Comparison of ENCODE assay signal across 8 cellular contexts in the genomic region with DNA sequence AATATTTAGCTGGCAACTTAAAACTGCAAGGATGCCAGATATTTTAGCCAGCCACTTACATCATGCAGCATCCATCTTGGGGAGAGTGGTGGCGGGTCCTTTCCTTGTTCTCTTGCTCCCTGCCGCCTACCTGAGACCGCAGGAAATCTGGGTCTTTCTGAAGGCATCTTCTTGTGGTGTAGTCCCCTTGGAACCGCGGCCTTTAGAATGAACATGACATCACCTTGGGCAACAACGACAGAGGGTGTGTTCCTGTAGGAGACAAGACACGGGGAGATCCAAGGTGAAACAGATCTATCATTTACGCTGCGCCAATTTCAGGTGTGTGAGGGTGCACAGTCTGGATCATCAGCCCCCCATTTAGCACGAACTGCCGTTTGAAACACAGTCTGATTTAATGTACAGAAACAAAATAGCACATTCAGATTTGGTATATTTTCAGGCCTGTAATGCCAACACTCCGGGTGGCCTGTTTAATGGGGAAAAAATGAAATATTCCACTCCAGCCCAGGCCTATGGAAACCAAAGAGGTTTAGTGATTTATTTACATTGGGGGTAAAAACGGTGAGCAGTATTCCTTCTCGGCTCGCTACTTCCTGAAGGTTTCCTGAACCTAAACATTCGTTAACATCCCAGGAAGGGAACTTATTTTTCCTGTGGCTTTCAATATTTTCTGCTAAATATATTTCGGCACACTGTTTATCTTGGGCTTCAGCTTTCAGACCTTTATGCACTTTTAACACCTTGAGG. TPM values are rescaled to one million over a fixed set of nuclear protein-coding genes. Genes with fewer than 3 reads are reported as not detected.
A peak's percentile ranks its signal among the peaks of the same experiment; 100 is the strongest.
DNase-seq lines count a peak whose midpoint lies in the region; ATAC-seq, FAIRE-seq and TF ChIP-seq lines count a peak whose summit lies in the region.

No MANE protein-coding gene starts in this region.

- DNase-seq in AG04450 (ENCODE audit: low read depth, low spot score) (no peak), kidney (peak; percentile 46), suprapubic skin (ENCODE audit: low spot score in 2 of 2) (no peak), NCI-H2081 treated with DMSO at 0.1 percent for 48 hours (lab: John Stamatoyannopoulos, UW) (no peak)

- FAIRE-seq in kidney (lab: Jason Lieb, UNC): no peak

- no peaks in the 10 kb centered on the region for H3K27me3 ChIP-seq in AG04450 (ENCODE audit: control insufficient read depth, insufficient read depth, low read length)
- no peaks in the 10 kb centered on the region for H3K27me3 ChIP-seq in HUES6 (ENCODE audit: control insufficient read depth, insufficient read depth, low read length)
- H3K27me3 ChIP-seq in suprapubic skin: no peaks in the 10 kb centered on the region

- TF ChIP-seq CTCF in AG04450 (IDR thresholded peaks at IDR 0.05; ENCODE audit: low read depth, low read length) (no peak), kidney (IDR thresholded peaks at IDR 0.05; ENCODE audit: borderline replicate concordance, extremely low read depth, insufficient read depth) (no peak), suprapubic skin (IDR thresholded peaks at IDR 0.05) (no peak)

- H3K4me1 ChIP-seq in HUES6 (ENCODE audit: control insufficient read depth, insufficient read depth, low read length) (peaks cover 83% of the 10 kb centered on the region), kidney (ENCODE audit: control insufficient read depth in 1 of 2, insufficient read depth in 1 of 2, low read depth in 1 of 2, low read length in 2 of 2) (peaks cover 58 to 72% of the 10 kb centered on the region in 2 donors), suprapubic skin (peaks cover 100% of the 10 kb centered on the region)

- no peaks in the 10 kb centered on the region for H3K36me3 Mint-ChIP-seq in activated T-helper 17 cell treated with anti-CD3 and anti-CD28 coated beads, Interleukin-2, amount 50 U/mL, for 72 hours (ENCODE audit: low read depth)

- no peak for TF ChIP-seq EP300 in suprapubic skin (IDR thresholded peaks at IDR 0.05)

- H3K27me3 Mint-ChIP-seq in activated T-helper 17 cell treated with anti-CD3 and anti-CD28 coated beads, Interleukin-2, amount 50 U/mL, for 72 hours: no peaks in the 10 kb centered on the region

- no peak overlapping the region for H3K9ac ChIP-seq in HUES6 (ENCODE audit: low read length)
- peak overlapping the region; percentile 16 to 70 for H3K9ac ChIP-seq in kidney (ENCODE audit: low read length in 2 of 2)

- H3K9me3 Mint-ChIP-seq in activated T-helper 17 cell treated with anti-CD3 and anti-CD28 coated beads, Interleukin-2, amount 50 U/mL, for 72 hours: no peaks in the 10 kb centered on the region

- H3K4me3 ChIP-seq in AG04450 (ENCODE audit: low read depth, low read length): peak overlapping the region; percentile 44
- peak overlapping the region; percentile 49; the same call in 1 of the 2 replicates for H3K4me3 ChIP-seq in HUES6 (ENCODE audit: low read depth, low read length)
- H3K4me3 ChIP-seq in kidney (ENCODE audit: low read length in 2 of 2): no peak overlapping the region
- peak overlapping the region; percentile 42 for H3K4me3 ChIP-seq in suprapubic skin

- H3K27ac ChIP-seq in AG04450 (ENCODE audit: low read depth, low read length) (peak overlapping the region; percentile 99), HUES6 (ENCODE audit: low read depth, low read length) (no peak overlapping the region; the same call in 1 of the 2 replicates), kidney (ENCODE audit: low read depth in 2 of 2, low read length in 2 of 2) (peak overlapping the region; percentile 88 to 96), suprapubic skin (peak overlapping the region; percentile 96)

- intact Hi-C loops in kidney (cut with DNase I): no loop called here

- peak overlapping the region; percentile 90 for H3K27ac Mint-ChIP-seq in activated T-helper 17 cell treated with anti-CD3 and anti-CD28 coated beads, Interleukin-2, amount 50 U/mL, for 72 hours

- POLR2A ChIA-PET in AG04450 (lab: Yijun Ruan, JAX): interaction anchor here (0.6 to 7.6 kb wide), 6 partner anchors 8 to 137 kb away, joined by 3 to 146 read pairs (median 22); a partner anchor contains a TSS

- CTCF ChIA-PET in AG04450 (lab: Charles Lee): interaction anchor here (0.8 to 2.5 kb wide), 4 partner anchors 12 to 128 kb away, joined by 3 to 11 read pairs (median 6); no protein-coding TSS in a partner anchor

- H3K4me3 Mint-ChIP-seq in activated T-helper 17 cell treated with anti-CD3 and anti-CD28 coated beads, Interleukin-2, amount 50 U/mL, for 72 hours: peak overlapping the region; percentile 81

- H3K9me3 ChIP-seq in AG04450 (ENCODE audit: control insufficient read depth, insufficient read depth, low read length) (no peaks in the 10 kb centered on the region), HUES6 (ENCODE audit: control insufficient read depth, insufficient read depth, low read depth, low read length) (no peaks in the 10 kb centered on the region), kidney (ENCODE audit: control insufficient read depth in 1 of 2, low read length in 2 of 2) (no peaks in the 10 kb centered on the region), suprapubic skin (no peaks in the 10 kb centered on the region)

- peak; percentile 53 for ATAC-seq in activated T-helper 17 cell treated with anti-CD3 and anti-CD28 coated beads, Interleukin-2, amount 50 U/mL, for 72 hours (replicated peaks)
- ATAC-seq in GM19467 (IDR thresholded peaks at IDR 0.05; ENCODE audit: unreplicated experiment) (no peak), GM19324 (IDR thresholded peaks at IDR 0.05; ENCODE audit: low FRiP score, unreplicated experiment) (no peak)

- WGBS in suprapubic skin: 22% methylated on average over 17 of the region's 17 CpGs

- no peaks in the 10 kb centered on the region for H3K36me3 ChIP-seq in HUES6 (ENCODE audit: control insufficient read depth, insufficient read depth, low read length)
- H3K36me3 ChIP-seq in kidney (ENCODE audit: control insufficient read depth in 1 of 2, insufficient read depth in 2 of 2, low read length in 2 of 2): no peaks in the 10 kb centered on the region
- H3K36me3 ChIP-seq in suprapubic skin: no peaks in the 10 kb centered on the region

- TF ChIP-seq POLR2A in suprapubic skin (IDR thresholded peaks at IDR 0.05): no peak

- H3K4me1 Mint-ChIP-seq in activated T-helper 17 cell treated with anti-CD3 and anti-CD28 coated beads, Interleukin-2, amount 50 U/mL, for 72 hours: peaks cover 56% of the 10 kb centered on the region

RNA-seq across cellular contexts. Expression of a gene that starts 12.7 kb away (rescaled TPM):
- polyA plus RNA-seq in AG04450 (2011; rRNA removed) (17.1 and 21.8 TPM in 2 replicates), kidney (ENCODE audit: insufficient read depth, low read depth, low replicate concordance) (15.7 TPM)
- 19.4 and 19.6 TPM in 2 replicates for polyA minus RNA-seq in AG04450 (2011; rRNA and poly(A)+ RNA removed)
- total RNA-seq in activated T-helper 17 cell treated with anti-CD3 and anti-CD28 coated beads, Interleukin-2, amount 50 U/mL, for 72 hours: 10 to 100 TPM; 14.2 to 25.5 TPM
- total RNA-seq in kidney (97.1 TPM), suprapubic skin (10 to 100 TPM; 44.7 to 72.7 (median 65.6) TPM)

RNA-seq across cellular contexts. Expression of a gene that starts 56.9 kb away (rescaled TPM):
- polyA plus RNA-seq in AG04450 (2011; rRNA removed) (8.9 and 9.9 TPM in 2 replicates), kidney (ENCODE audit: insufficient read depth, low read depth, low replicate concordance) (12.8 TPM)
- polyA minus RNA-seq in AG04450 (2011; rRNA and poly(A)+ RNA removed): 12.2 and 19.5 TPM in 2 replicates
- 10 to 100 TPM in 1 of 2 donors, 1 to 10 TPM in 1; 8.5 to 11.8 TPM for total RNA-seq in activated T-helper 17 cell treated with anti-CD3 and anti-CD28 coated beads, Interleukin-2, amount 50 U/mL, for 72 hours
- total RNA-seq in kidney (23.5 TPM), suprapubic skin (10 to 100 TPM; 47.2 to 79.0 (median 53.9) TPM)

Comparison
In these comparisons a context has a peak if more than half of its experiments do, and no peak if none do; other contexts are left out.
1. H3K4me3 ChIP-seq: peak in AG04450 (single experiment), HUES6 (single experiment) and suprapubic skin (single experiment); none in kidney (0 of 2).